In the genomic region with DNA sequence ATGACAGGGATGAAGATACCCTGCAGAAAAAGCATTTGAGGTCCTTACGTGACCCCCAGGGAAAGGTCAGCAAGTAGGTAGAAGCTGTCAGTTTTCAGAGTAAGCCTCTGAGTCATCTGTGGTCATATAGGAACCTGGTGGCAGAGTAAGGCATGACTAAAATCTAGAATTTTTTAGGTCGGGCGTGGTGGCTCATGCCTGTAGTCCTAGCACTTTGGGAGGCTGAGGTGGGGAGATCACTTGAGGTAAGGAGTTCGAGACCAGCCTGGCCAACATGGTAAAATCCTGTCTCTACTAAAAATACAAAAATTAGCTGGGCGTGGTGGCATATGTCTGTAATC, we compare ENCODE assay signal across 1 cellular context.
TF ChIP-seq lines count a peak whose summit lies in the region.
"Not testable (repeated sequence)": the region's sequence is repeated elsewhere in the genome, so short reads cannot be mapped to it uniquely, and the experiment has no call there.

No MANE protein-coding gene starts in this region.

TF ChIP-seq in K562, 482 proteins besides CTCF, POLR2A, EP300 and RAD21 (continued from another document):
- TF ChIP-seq, protein P1, sequence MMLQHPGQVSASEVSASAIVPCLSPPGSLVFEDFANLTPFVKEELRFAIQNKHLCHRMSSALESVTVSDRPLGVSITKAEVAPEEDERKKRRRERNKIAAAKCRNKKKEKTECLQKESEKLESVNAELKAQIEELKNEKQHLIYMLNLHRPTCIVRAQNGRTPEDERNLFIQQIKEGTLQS (IDR thresholded peaks at IDR 0.05) = peak; percentile 52; the same call in 1 of the 2 replicates
- TF ChIP-seq, protein P1 (CRISPR knock-in tag; conservative IDR thresholded peaks at IDR 0.05) = not testable (repeated sequence)
- TF ChIP-seq, protein P2, sequence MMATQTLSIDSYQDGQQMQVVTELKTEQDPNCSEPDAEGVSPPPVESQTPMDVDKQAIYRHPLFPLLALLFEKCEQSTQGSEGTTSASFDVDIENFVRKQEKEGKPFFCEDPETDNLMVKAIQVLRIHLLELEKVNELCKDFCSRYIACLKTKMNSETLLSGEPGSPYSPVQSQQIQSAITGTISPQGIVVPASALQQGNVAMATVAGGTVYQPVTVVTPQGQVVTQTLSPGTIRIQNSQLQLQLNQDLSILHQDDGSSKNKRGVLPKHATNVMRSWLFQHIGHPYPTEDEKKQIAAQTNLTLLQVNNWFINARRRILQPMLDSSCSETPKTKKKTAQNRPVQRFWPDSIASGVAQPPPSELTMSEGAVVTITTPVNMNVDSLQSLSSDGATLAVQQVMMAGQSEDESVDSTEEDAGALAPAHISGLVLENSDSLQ (IDR thresholded peaks at IDR 0.05) = peak; percentile 12; the same call in 1 of the 2 replicates
- TF ChIP-seq FOSL1 (tag; conservative IDR thresholded peaks at IDR 0.05) (peak; percentile 74), JUN (IDR thresholded peaks at IDR 0.05; ENCODE audit: borderline replicate concordance, low read depth, low read length) (0 out of 2 replicates have a peak, but pooled peaks have one; percentile 25)
- not testable (repeated sequence) for TF ChIP-seq JUN (CRISPR knock-in tag; IDR thresholded peaks at IDR 0.05; ENCODE audit: borderline replicate concordance)
